In the genomic region with DNA sequence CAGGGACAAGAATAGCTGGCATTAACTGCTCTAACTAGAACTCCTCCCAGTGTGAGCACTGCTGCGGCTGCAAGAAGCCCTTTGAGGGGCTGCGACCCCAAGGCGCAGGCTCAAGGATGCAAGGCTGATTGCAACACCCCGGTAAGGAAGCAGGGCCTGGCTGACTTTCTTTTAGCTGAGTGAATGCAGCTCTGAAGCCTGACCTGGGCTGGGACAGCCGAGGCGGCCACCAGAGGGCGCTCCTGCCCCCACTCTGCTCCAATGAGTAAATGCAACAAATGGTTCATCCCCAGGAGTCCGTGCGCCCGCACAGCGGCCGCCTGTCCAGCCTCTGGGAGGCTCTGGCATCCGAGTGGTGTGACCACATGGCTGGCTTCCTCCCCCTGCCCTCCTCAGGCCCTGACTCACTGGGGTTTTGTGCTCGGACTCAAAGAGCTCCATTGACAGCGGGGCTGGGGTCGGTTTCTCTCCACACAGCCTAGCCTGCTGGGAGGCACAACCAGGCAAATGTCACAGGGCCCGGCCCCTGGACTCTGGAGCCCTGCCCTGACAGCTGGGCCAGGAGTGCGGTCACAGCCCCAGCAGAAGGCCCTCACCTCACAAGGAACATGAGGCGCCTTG, we compare ENCODE assay signal across 8 cellular contexts.
DNase-seq lines count a peak whose midpoint lies in the region; FAIRE-seq and TF ChIP-seq lines count a peak whose summit lies in the region.

A gene with protein sequence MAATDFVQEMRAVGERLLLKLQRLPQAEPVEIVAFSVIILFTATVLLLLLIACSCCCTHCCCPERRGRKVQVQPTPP (plus strand): TSS at position 572 of the 621 bp plus-strand sequence. CDS start 6,768 bp downstream, outside the sequence.

- no peaks in the 10 kb centered on the region for H3K27me3 ChIP-seq in ACC112 (ENCODE audit: insufficient read depth, low read length)

- H3K36me3 ChIP-seq in ACC112 (ENCODE audit: insufficient read depth, low read length): no peaks in the 10 kb centered on the region

- H3K79me2 ChIP-seq in ACC112 (ENCODE audit: control insufficient read depth, insufficient read depth, low read length, unreplicated experiment): no peaks in the 10 kb centered on the region

- H3K4me3 ChIP-seq in ACC112 (ENCODE audit: low read depth, low read length): peak within 1 kb of the TSS; percentile 14; the same call in 1 of the 2 replicates
- H3K4me3 ChIP-seq in cardiac fibroblast (replicated peaks in 1 of 2; ENCODE audit: low read depth in 2 of 2, low read length in 2 of 2): no peak within 1 kb of the TSS
- no peak within 1 kb of the TSS for H3K4me3 ChIP-seq in skin epidermis

- H2AFZ ChIP-seq in ACC112 (ENCODE audit: low read length, unreplicated experiment): no peak within 1 kb of the TSS

- peak; percentile 96 for TF ChIP-seq CTCF in cardiac fibroblast (IDR thresholded peaks at IDR 0.05; ENCODE audit: low read depth, low read length)

- DNase-seq in GM18507 (ENCODE audit: extremely low spot score, insufficient read length, low read depth) (peak; percentile 88), NCI-H2029 (lab: John Stamatoyannopoulos, UW) (peak; percentile 49), cardiac fibroblast (ENCODE audit: low read depth in 2 of 2) (peak; percentile 90 to 91), inferior parietal cortex (ENCODE audit: extremely low spot score) (peak; percentile 89), cortex of kidney (lab: John Stamatoyannopoulos, UW) (no peak)
- peak; percentile 72 to 81 (median 76) for DNase-seq in activated CD4-positive, CD25-positive, alpha-beta regulatory T cell (lab: John Stamatoyannopoulos, UW)

- H3K27ac ChIP-seq in ACC112 (ENCODE audit: low read depth, low read length) (peak within 1 kb of the TSS; percentile 37; the same call in 1 of the 2 replicates), skin epidermis (peak within 1 kb of the TSS in 19 of 21 experiments; percentile 0 to 85 (median 62))

- FAIRE-seq in GM18507 (lab: Jason Lieb, UNC): peak; percentile 86

- peaks cover 13% of the 10 kb centered on the region for H3K4me1 ChIP-seq in ACC112 (ENCODE audit: control insufficient read depth, insufficient read depth, low read length, unreplicated experiment)
